Comparison of ENCODE assay signal across 28 cellular contexts in the genomic region with DNA sequence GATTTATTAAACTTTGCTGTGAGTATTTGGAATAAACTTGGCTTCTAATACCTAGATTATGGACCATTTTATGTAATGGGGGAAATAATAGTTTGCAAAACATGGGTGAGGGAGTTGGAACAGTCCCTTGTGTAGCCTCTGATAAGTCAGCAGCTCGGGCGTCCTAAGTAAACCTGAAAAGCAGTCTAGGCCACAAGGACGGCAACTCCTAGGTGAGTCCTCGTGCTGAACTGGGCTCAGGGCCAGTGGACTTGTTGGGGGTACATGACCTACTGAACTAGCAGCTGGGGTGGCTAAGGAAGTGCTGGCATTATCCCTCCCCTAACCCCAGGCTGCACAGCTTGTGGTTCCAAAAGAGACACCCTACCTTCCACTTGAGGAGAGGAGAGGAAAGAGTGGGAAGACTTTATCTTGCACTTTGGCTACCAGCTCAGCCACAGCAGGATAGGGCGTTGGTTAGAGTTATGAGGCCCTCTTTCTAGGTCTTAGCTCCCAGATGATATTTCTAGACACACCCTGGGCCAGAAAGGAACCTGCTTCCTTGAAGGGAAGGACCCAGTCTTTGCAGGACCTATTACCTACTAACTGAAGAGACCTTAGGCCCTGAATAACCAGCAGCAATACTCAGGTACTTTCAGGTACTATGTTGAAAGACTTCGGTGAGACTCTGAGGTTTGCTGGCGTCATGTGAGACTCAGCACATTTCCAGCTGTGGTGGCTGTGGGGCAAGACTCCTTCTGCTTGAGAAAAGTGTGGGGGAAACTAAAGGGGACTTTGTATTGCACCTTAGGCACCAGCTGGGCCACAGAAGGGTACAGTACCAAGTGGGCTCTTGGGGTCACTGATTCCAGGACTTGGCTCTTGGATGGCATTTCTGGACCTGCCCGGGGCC.
"Had no signal": no experiment of that assay in that cellular context is flagged by ENCODE, and none has a peak within 500 bp of the region (broad histone marks: within the 10 kb centered on the region; RNA-seq: fewer than 3 reads in every experiment).

No MANE protein-coding gene starts in this region.

- H3K4me1 ChIP-seq: adrenal gland, ascending aorta, gastrocnemius medialis, parathyroid adenoma, psoas muscle, suprapubic skin, tibial artery, upper lobe of right lung had no signal

- H3K9ac ChIP-seq: parathyroid adenoma had no signal

- H3K27me3 Mint-ChIP-seq: activated CD4-positive, alpha-beta T cell treated with anti-CD3 and anti-CD28 coated beads for 36 hours; stimulated activated naive B cell treated with anti-CD40 and anti-IgM and Interleukin-4, amounts not matched to agents 10 μg/mL and 1 μg/mL and 100 μg/mL, for 72 hours; T-helper 17 cell had no signal

- ATAC-seq: activated CD4-positive, alpha-beta T cell treated with anti-CD3 and anti-CD28 coated beads for 36 hours; activated CD8-positive, alpha-beta T cell treated with anti-CD3 and anti-CD28 coated beads, Interleukin-2, amount 10 ng/mL, durations not matched to agents 7 days and 5 days; gastrocnemius medialis; naive thymus-derived CD4-positive, alpha-beta T cell; psoas muscle; stimulated activated naive B cell treated with anti-CD40 and anti-IgM and Interleukin-4, amounts not matched to agents 10 μg/mL and 1 μg/mL and 100 μg/mL, for 72 hours; T-helper 17 cell; upper lobe of right lung had no signal

- H3K79me2 ChIP-seq: hepatocyte, parathyroid adenoma had no signal

- H3K27ac Mint-ChIP-seq: activated CD4-positive, alpha-beta T cell treated with anti-CD3 and anti-CD28 coated beads for 36 hours; activated CD8-positive, alpha-beta T cell treated with anti-CD3 and anti-CD28 coated beads, Interleukin-2, amount 10 ng/mL, durations not matched to agents 7 days and 5 days; activated naive CD8-positive, alpha-beta T cell; brain; mesothelial cell of epicardium; naive thymus-derived CD4-positive, alpha-beta T cell; stimulated activated naive B cell treated with anti-CD40 and anti-IgM and Interleukin-4, amounts not matched to agents 10 μg/mL and 1 μg/mL and 100 μg/mL, for 72 hours; T-helper 17 cell had no signal

- H3K4me3 Mint-ChIP-seq: activated CD4-positive, alpha-beta T cell treated with anti-CD3 and anti-CD28 coated beads for 36 hours; activated CD8-positive, alpha-beta T cell treated with anti-CD3 and anti-CD28 coated beads, Interleukin-2, amount 10 ng/mL, durations not matched to agents 7 days and 5 days; activated naive CD8-positive, alpha-beta T cell; brain; mesothelial cell of epicardium; naive thymus-derived CD4-positive, alpha-beta T cell; stimulated activated naive B cell treated with anti-CD40 and anti-IgM and Interleukin-4, amounts not matched to agents 10 μg/mL and 1 μg/mL and 100 μg/mL, for 72 hours; T-helper 17 cell had no signal

- H3K4me3 ChIP-seq: adrenal gland, ascending aorta, gastrocnemius medialis, hepatocyte, psoas muscle, suprapubic skin, tibial artery, upper lobe of right lung had no signal

- H2AFZ ChIP-seq: hepatocyte, parathyroid adenoma had no signal

- H3K27me3 ChIP-seq: adrenal gland, ascending aorta, gastrocnemius medialis, hepatocyte, suprapubic skin, upper lobe of right lung had no signal

- DNase-seq: activated CD4-positive, alpha-beta T cell treated with anti-CD3 and anti-CD28 coated beads for 36 hours; activated CD4-positive, CD25-positive, alpha-beta regulatory T cell; activated CD8-positive, alpha-beta T cell treated with anti-CD3 and anti-CD28 coated beads, Interleukin-2, amount 10 ng/mL, durations not matched to agents 7 days and 5 days; activated effector memory CD4-positive, alpha-beta T cell treated with Interleukin-2 at 50 U/mL for 16 hours; activated naive CD4-positive, alpha-beta T cell treated with Interleukin-2 at 50 U/mL for 16 hours; adrenal gland; gastrocnemius medialis; glutamatergic neuron; islet precursor cell; mammary epithelial cell; naive thymus-derived CD4-positive, alpha-beta T cell; occipital lobe; psoas muscle; stimulated activated CD4-positive, alpha-beta T cell treated with anti-CD3 and anti-CD28 coated beads, Interleukin-15, amount 100 ng/mL, for 24 hours; stimulated activated CD4-positive, alpha-beta T cell treated with anti-CD3 and anti-CD28 coated beads, Interleukin-2, amount 100 ng/mL, for 24 hours; stimulated activated naive B cell treated with anti-CD40 and anti-IgM and Interleukin-4, amounts not matched to agents 10 μg/mL and 1 μg/mL and 100 μg/mL, for 72 hours; T-helper 17 cell; T1000; tibial artery; upper lobe of right lung had no signal

- H3K36me3 ChIP-seq: adrenal gland, ascending aorta, gastrocnemius medialis, suprapubic skin, tibial artery, upper lobe of right lung had no signal

- H3K9me3 ChIP-seq: ascending aorta, gastrocnemius medialis, psoas muscle, suprapubic skin, tibial artery, upper lobe of right lung had no signal

- H3K4me1 Mint-ChIP-seq: activated CD4-positive, alpha-beta T cell treated with anti-CD3 and anti-CD28 coated beads for 36 hours; naive thymus-derived CD4-positive, alpha-beta T cell; stimulated activated naive B cell treated with anti-CD40 and anti-IgM and Interleukin-4, amounts not matched to agents 10 μg/mL and 1 μg/mL and 100 μg/mL, for 72 hours; T-helper 17 cell had no signal

- H3K4me2 ChIP-seq: hepatocyte had no signal

- FAIRE-seq: endothelial cell of umbilical vein had no signal

- H3K27ac ChIP-seq: adrenal gland, ascending aorta, gastrocnemius medialis, hepatocyte, parathyroid adenoma, psoas muscle, suprapubic skin, tibial artery, upper lobe of right lung had no signal

- H3K36me3 Mint-ChIP-seq: activated naive CD8-positive, alpha-beta T cell; brain; naive thymus-derived CD4-positive, alpha-beta T cell had no signal
